Comparison of ENCODE assay signal across 10 cellular contexts in the genomic region with DNA sequence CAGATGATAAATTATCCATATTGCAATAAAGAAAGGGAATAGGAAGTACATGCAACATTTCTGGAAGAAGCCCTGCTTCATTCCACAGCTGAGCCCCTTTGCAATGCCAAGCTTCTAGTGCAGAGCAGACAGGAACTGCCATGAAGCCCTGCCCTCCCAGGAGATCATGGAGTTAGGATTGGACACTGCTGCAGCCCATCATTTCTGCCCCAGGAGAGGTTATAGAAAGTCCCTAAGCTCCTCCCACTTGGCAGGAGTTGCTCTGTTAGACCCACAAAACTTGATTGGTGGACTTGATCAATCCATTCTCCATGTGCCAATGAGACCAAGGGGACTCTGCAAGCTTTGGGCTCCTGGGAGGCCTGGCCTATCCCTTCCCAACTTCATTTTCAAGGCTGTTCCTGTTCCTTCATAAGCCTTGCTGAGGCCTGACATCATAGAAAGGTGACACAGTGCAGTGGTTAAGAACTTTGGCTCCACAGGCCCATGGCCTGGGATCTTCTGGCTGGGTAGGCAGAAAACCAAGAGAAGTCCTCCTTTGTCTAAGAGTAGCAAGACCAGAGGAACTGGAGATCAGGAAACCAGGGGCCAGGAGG. TPM values are rescaled to one million over a fixed set of nuclear protein-coding genes. Genes with fewer than 3 reads are reported as not detected.
A peak's percentile ranks its signal among the peaks of the same experiment; 100 is the strongest.
DNase-seq lines count a peak whose midpoint lies in the region; ATAC-seq, FAIRE-seq and TF ChIP-seq lines count a peak whose summit lies in the region.
"Had no signal": no experiment of that assay in that cellular context is flagged by ENCODE, and none has a peak within 500 bp of the region (broad histone marks: within the 10 kb centered on the region; RNA-seq: fewer than 3 reads in every experiment).

No MANE protein-coding gene starts in this region.

- H3K4me1 ChIP-seq in CD4-positive, CD25-positive, alpha-beta regulatory T cell (ENCODE audit: control insufficient read depth, insufficient read depth, low read length, poor library complexity, severe bottlenecking): peaks cover 90% of the 10 kb centered on the region
- H3K4me1 ChIP-seq in endodermal cell (ENCODE audit: control insufficient read depth, insufficient read depth, low read length) (no peaks in the 10 kb centered on the region), H9 (ENCODE audit: insufficient read depth, low read length) (no peaks in the 10 kb centered on the region)

- no peak overlapping the region for H4K5ac ChIP-seq in H9 (ENCODE audit: insufficient read length, low read depth, low read length)

- H2AK5ac ChIP-seq in H9 (ENCODE audit: insufficient read length, low read length): no peak overlapping the region

- peaks cover 30 to 84% (median 48%) of the 10 kb centered on the region in 4 donors for H3K4me1 Mint-ChIP-seq in CD4-positive, CD25-positive, alpha-beta regulatory T cell
- H3K4me1 Mint-ChIP-seq in endodermal cell (peaks cover 14% of the 10 kb centered on the region), H9 (peaks cover 19 to 30% of the 10 kb centered on the region in 2 experiments)

- no peaks in the 10 kb centered on the region for H3K79me1 ChIP-seq in H9 (ENCODE audit: insufficient read depth, low read depth, low read length, poor library complexity, severe bottlenecking)

- no peaks in the 10 kb centered on the region for H3K27me3 ChIP-seq in CD4-positive, CD25-positive, alpha-beta regulatory T cell (ENCODE audit: control insufficient read depth, insufficient read depth, low read length)
- H3K27me3 ChIP-seq in endodermal cell (ENCODE audit: control insufficient read depth, insufficient read depth, low read length, poor library complexity, severe bottlenecking) (no peaks in the 10 kb centered on the region), H9 (ENCODE audit: insufficient read depth, low read length) (no peaks in the 10 kb centered on the region)

- no peak overlapping the region for H4K8ac ChIP-seq in H9 (replicated peaks; ENCODE audit: insufficient read length, low read depth, low read length)

- no peak overlapping the region for H2AFZ ChIP-seq in H9 (ENCODE audit: low read length)

- peak overlapping the region; percentile 91 to 98 (median 97) for H3K27ac Mint-ChIP-seq in CD4-positive, CD25-positive, alpha-beta regulatory T cell
- no peak overlapping the region for H3K27ac Mint-ChIP-seq in endodermal cell
- H3K27ac Mint-ChIP-seq in H9: no peak overlapping the region
- H3K27ac Mint-ChIP-seq: nephron progenitor cell had no signal

- peak; percentile 98 for FAIRE-seq in GM19239 (lab: Jason Lieb, UNC)

- no peak for TF ChIP-seq CTCF in RWPE1 (conservative IDR thresholded peaks at IDR 0.05; ENCODE audit: low read depth)
- no peak for TF ChIP-seq CTCF in endodermal cell (conservative IDR thresholded peaks at IDR 0.05)
- TF ChIP-seq CTCF in H9 (conservative IDR thresholded peaks at IDR 0.05): no peak

- H4K91ac ChIP-seq in H9 (ENCODE audit: insufficient read length, low read depth, low read length): no peak overlapping the region

- no peaks in the 10 kb centered on the region for H3K36me3 ChIP-seq in CD4-positive, CD25-positive, alpha-beta regulatory T cell (ENCODE audit: control insufficient read depth, insufficient read depth, low read length)
- H3K36me3 ChIP-seq in endodermal cell (ENCODE audit: control insufficient read depth, insufficient read depth, low read length): no peaks in the 10 kb centered on the region

- no peak overlapping the region for H2BK15ac ChIP-seq in H9 (ENCODE audit: low read depth, low read length)

- DNase-seq in CD4-positive, CD25-positive, alpha-beta regulatory T cell: peak in 1 of 3 donors; percentile 54
- DNase-seq in GM19239 (ENCODE audit: insufficient read length, low spot score) (no peak), RWPE1 (ENCODE audit: low spot score) (peak; percentile 27), endodermal cell (peak; percentile 72), mesenteric fat pad (ENCODE audit: low spot score) (no peak), H9 (no peak), LoVo (ENCODE audit: low spot score) (no peak)
- DNase-seq: nephron progenitor cell had no signal

- H3K4ac ChIP-seq in H9 (ENCODE audit: low read depth, low read length): no peak overlapping the region

- H3K79me2 ChIP-seq in H9 (ENCODE audit: insufficient read depth, low read length): no peaks in the 10 kb centered on the region

- peaks cover 5% of the 10 kb centered on the region for H3K36me3 Mint-ChIP-seq in CD4-positive, CD25-positive, alpha-beta regulatory T cell
- H3K36me3 Mint-ChIP-seq in endodermal cell (ENCODE audit: low read depth): no peaks in the 10 kb centered on the region
- peaks cover 0 to 5% (median 0%) of the 10 kb centered on the region in 3 experiments; a peak in 1 of 7 replicates for H3K36me3 Mint-ChIP-seq in H9 (ENCODE audit: insufficient read depth in 1 of 3, low read depth in 3 of 3)

- H3K9ac ChIP-seq in endodermal cell (ENCODE audit: extremely low read depth, low read length, poor library complexity, severe bottlenecking) (no peak overlapping the region), H9 (ENCODE audit: extremely low read depth, insufficient read length, low read length) (no peak overlapping the region)

- no peak overlapping the region for H3K56ac ChIP-seq in H9 (ENCODE audit: insufficient read length, low read depth, low read length)

- H2BK5ac ChIP-seq in H9 (ENCODE audit: insufficient read length, low read length): no peak overlapping the region

- peaks cover 2% of the 10 kb centered on the region for H3K27me3 Mint-ChIP-seq in CD4-positive, CD25-positive, alpha-beta regulatory T cell
- no peaks in the 10 kb centered on the region for H3K27me3 Mint-ChIP-seq in endodermal cell (ENCODE audit: insufficient read depth)
- H3K27me3 Mint-ChIP-seq in H9 (ENCODE audit: low read depth): peaks cover 4% of the 10 kb centered on the region

- no peak for ATAC-seq in CD4-positive, CD25-positive, alpha-beta regulatory T cell (ENCODE audit: low read depth in 2 of 2)
- ATAC-seq in HG02763 (IDR thresholded peaks at IDR 0.05; ENCODE audit: unreplicated experiment): no peak

- H3K23ac ChIP-seq in H9 (ENCODE audit: insufficient read length, low read depth, low read length): no peak overlapping the region

- H3K4me3 ChIP-seq in CD4-positive, CD25-positive, alpha-beta regulatory T cell (ENCODE audit: low read depth, low read length): peak overlapping the region; percentile 64
- no peak overlapping the region for H3K4me3 ChIP-seq in endodermal cell (ENCODE audit: low read length)

- no peaks in the 10 kb centered on the region for H3K23me2 ChIP-seq in H9 (ENCODE audit: insufficient read length, low read depth, low read length, poor library complexity, severe bottlenecking)

- no peaks in the 10 kb centered on the region for H3K9me3 Mint-ChIP-seq in CD4-positive, CD25-positive, alpha-beta regulatory T cell
- H3K9me3 Mint-ChIP-seq in endodermal cell (no peaks in the 10 kb centered on the region), H9 (peaks cover 0 to 4% of the 10 kb centered on the region in 2 experiments; a peak in 2 of 5 replicates)
- H3K9me3 Mint-ChIP-seq: nephron progenitor cell had no signal

- no peak overlapping the region for H3T11ph ChIP-seq in H9 (ENCODE audit: low read length)

- H3K18ac ChIP-seq in H9 (ENCODE audit: insufficient read length, low read depth, low read length): no peak overlapping the region

- H2BK20ac ChIP-seq in H9 (ENCODE audit: low read depth, low read length, poor library complexity, severe bottlenecking): no peak overlapping the region

- H3K14ac ChIP-seq in H9 (ENCODE audit: insufficient read depth, low read length): no peak overlapping the region

- no peaks in the 10 kb centered on the region for H4K20me1 ChIP-seq in H9 (ENCODE audit: control insufficient read depth, insufficient read depth, insufficient read length)

- no peaks in the 10 kb centered on the region for H3K9me3 ChIP-seq in CD4-positive, CD25-positive, alpha-beta regulatory T cell (ENCODE audit: control insufficient read depth in 2 of 2, low read length in 2 of 2)
- peaks cover 5% of the 10 kb centered on the region for H3K9me3 ChIP-seq in endodermal cell (ENCODE audit: control insufficient read depth, low read length)
- no peaks in the 10 kb centered on the region for H3K9me3 ChIP-seq in H9 (ENCODE audit: control insufficient read depth, low read depth, low read length)

- H2BK120ac ChIP-seq in H9 (ENCODE audit: low read depth, low read length, poor library complexity, severe bottlenecking): no peak overlapping the region

- CTCF ChIA-PET in RWPE1 (lab: Yijun Ruan, JAX): interaction anchor here (1.1 kb wide), 1 partner anchor 43 kb away, joined by 4 read pairs; no protein-coding TSS in a partner anchor

- no peak overlapping the region for H2BK12ac ChIP-seq in H9 (ENCODE audit: insufficient read length, low read depth, low read length)

- peak overlapping the region; percentile 94 for H3K27ac ChIP-seq in CD4-positive, CD25-positive, alpha-beta regulatory T cell (ENCODE audit: insufficient read depth, low read length, poor library complexity, severe bottlenecking)
- no peak overlapping the region for H3K27ac ChIP-seq in RWPE1
- H3K27ac ChIP-seq in endodermal cell (ENCODE audit: low read depth, low read length): no peak overlapping the region
- no peak overlapping the region for H3K27ac ChIP-seq in H9 (ENCODE audit: insufficient read length, low read depth, low read length)
- H3K27ac ChIP-seq: VCaP had no signal

- peak overlapping the region; percentile 94 to 99 (median 98) for H3K4me3 Mint-ChIP-seq in CD4-positive, CD25-positive, alpha-beta regulatory T cell
- no peak overlapping the region for H3K4me3 Mint-ChIP-seq in endodermal cell
- H3K4me3 Mint-ChIP-seq in H9: no peak overlapping the region
- H3K4me3 Mint-ChIP-seq: nephron progenitor cell had no signal

- H3K4me2 ChIP-seq in H9 (ENCODE audit: insufficient read depth, insufficient read length, low read length): no peak overlapping the region

- POLR2A ChIA-PET in RWPE1 (lab: Yijun Ruan, JAX; ENCODE audit: low non-redundant PET): no interaction called here

RNA-seq across cellular contexts. Expression of a gene that starts 1.3 kb away (rescaled TPM):
- total RNA-seq in CD4-positive, CD25-positive, alpha-beta regulatory T cell: 589 TPM
- polyA plus RNA-seq in CD4-positive, CD25-positive, alpha-beta regulatory T cell: 100 to 1,000 TPM; 552 to 687 (median 620) TPM
- total RNA-seq in endodermal cell (not detected), mesenteric fat pad (251 TPM), H9 (2021) (0.15 and 0.20 TPM in 2 replicates)
- polyA plus RNA-seq in endodermal cell (2013, experiment 1 of 2): 0.93 TPM
- 0.58 TPM for polyA plus RNA-seq in endodermal cell (2013, experiment 2 of 2)

RNA-seq across cellular contexts. Expression of a gene that starts 35.5 kb away (rescaled TPM):
- total RNA-seq in CD4-positive, CD25-positive, alpha-beta regulatory T cell: 1.9 TPM
- not detected for polyA plus RNA-seq in CD4-positive, CD25-positive, alpha-beta regulatory T cell
- total RNA-seq in endodermal cell (not detected), mesenteric fat pad (not detected), H9 (2021) (not detected in 2 replicates)
- 0.32 TPM for polyA plus RNA-seq in endodermal cell (2013, experiment 1 of 2)
- polyA plus RNA-seq in endodermal cell (2013, experiment 2 of 2): not detected

Comparison
In these comparisons a context has a peak if more than half of its experiments do, and no peak if none do; other contexts are left out.
1. DNase-seq: peak in RWPE1 (single experiment) and endodermal cell (single experiment); none in GM19239 (single experiment), mesenteric fat pad (single experiment), H9 (single experiment) and LoVo (single experiment).
2. H3K27ac Mint-ChIP-seq: peak in CD4-positive, CD25-positive, alpha-beta regulatory T cell (3 of 3); none in endodermal cell (single experiment) and H9 (0 of 3).
3. H3K4me3 Mint-ChIP-seq: peak in CD4-positive, CD25-positive, alpha-beta regulatory T cell (4 of 4); none in endodermal cell (single experiment) and H9 (0 of 2).
4. RNA of a gene that starts 1.3 kb away (total RNA-seq): 589 TPM in CD4-positive, CD25-positive, alpha-beta regulatory T cell (single experiment) and 251 TPM in mesenteric fat pad (single experiment); 0.15 to 0.20 TPM in H9 and not detected in endodermal cell; every median in the first group is over 100 times any median in the second.